19 cellular contexts compared by ENCODE assay signal in genomic region chr2:15797231-15797945, GRCh38.
DNase-seq lines count a peak whose midpoint lies in the region; ATAC-seq and TF ChIP-seq lines count a peak whose summit lies in the region.
"Had no signal": no experiment of that assay in that cellular context is flagged by ENCODE, and none has a peak within 500 bp of the region (broad histone marks: within the 10 kb centered on the region; RNA-seq: fewer than 3 reads in every experiment).

No MANE protein-coding gene starts in this region.

- H3K4me3 ChIP-seq in mammary epithelial cell (replicated peaks in 1 of 3; ENCODE audit: insufficient read depth in 1 of 3, low read depth in 2 of 3, low read length in 3 of 3): no peak overlapping the region
- H3K4me3 ChIP-seq: colonic mucosa, heart left ventricle, upper lobe of left lung had no signal

- DNase-seq in MCF 10A (ENCODE audit: unreplicated experiment) (peak; percentile 14), mammary epithelial cell (no peak), NCI-H82 (lab: John Stamatoyannopoulos, UW) (peak; percentile 74), iPS DF 4.7 (ENCODE audit: extremely low read depth, low spot score) (peak; percentile 30), type B pancreatic cell (ENCODE audit: extremely low spot score, unreplicated experiment) (no peak), NCI-H774 (lab: John Stamatoyannopoulos, UW) (no peak)
- DNase-seq: AML-193; amniotic stem cell; colonic mucosa; heart left ventricle; left ventricle myocardium superior; natural killer cell; retina; stimulated activated CD4-positive, alpha-beta T cell treated with anti-CD3 and anti-CD28 coated beads, Interleukin-2, amount 100 ng/mL, for 48 hours had no signal

- no peak overlapping the region for H3K9ac ChIP-seq in mammary epithelial cell (ENCODE audit: insufficient read depth, low read length)

- no peaks in the 10 kb centered on the region for H3K79me2 ChIP-seq in mammary epithelial cell (ENCODE audit: insufficient read depth, low read length)

- no peaks in the 10 kb centered on the region for H3K4me1 ChIP-seq in mammary epithelial cell (ENCODE audit: insufficient read depth, low read length)
- H3K4me1 ChIP-seq: colonic mucosa had no signal

- CTCF ChIA-PET in MCF 10A (lab: Yijun Ruan, JAX): no interaction called here
- CTCF ChIA-PET in mammary epithelial cell (lab: Charles Lee; ENCODE audit: low non-redundant PET): no interaction called here

- H3K27ac Mint-ChIP-seq in MCF 10A (ENCODE audit: low read depth, unreplicated experiment) (no peak overlapping the region), type B pancreatic cell (no peak overlapping the region)
- H3K27ac Mint-ChIP-seq: activated T-helper 1 cell treated with anti-CD3 and anti-CD28 coated beads, Interleukin-12 subunit alpha, Interleukin-12 subunit beta, Interleukin-2, Interleukin-4 antibody, amounts not matched to agents 30 ng/mL and 10 ng/mL and 1 ng/mL, durations not matched to agents 14 hours and 24 hours and 36 hours; natural killer cell; T-helper 2 cell treated with Interferon-gamma antibody and Interleukin-4, amounts not matched to agents 5 μg/mL and 100 μg/mL, for 36 hours had no signal

- H3K27me3 Mint-ChIP-seq in MCF 10A (ENCODE audit: insufficient read depth, unreplicated experiment) (peaks cover 58% of the 10 kb centered on the region), type B pancreatic cell (peaks cover 6% of the 10 kb centered on the region)

- no peak for ATAC-seq in HG02970 (IDR thresholded peaks at IDR 0.05; ENCODE audit: low FRiP score, unreplicated experiment)
- no peak for ATAC-seq in HG02798 (IDR thresholded peaks at IDR 0.05; ENCODE audit: poor library complexity, unreplicated experiment)
- ATAC-seq: heart left ventricle, left ventricle myocardium superior, natural killer cell had no signal

- WGBS in mammary epithelial cell (ENCODE audit: low coverage, missing lambda C conversion rate): 69% methylated on average over 10 of the region's 11 CpGs

- in situ Hi-C loops in mammary epithelial cell (cut with MboI; ENCODE audit: low sequenced_read_pairs in 2 of 2): no loop called here

- POLR2A ChIA-PET in MCF 10A (lab: Yijun Ruan, JAX): no interaction called here

- intact Hi-C loops in MCF 10A (cut with micrococcal nuclease): no loop called here
- intact Hi-C loops in mammary epithelial cell (cut with micrococcal nuclease): no loop called here

- H3K9me3 Mint-ChIP-seq in MCF 10A (ENCODE audit: unreplicated experiment): no peaks in the 10 kb centered on the region
- H3K9me3 Mint-ChIP-seq in type B pancreatic cell: no peaks in the 10 kb centered on the region
- H3K9me3 Mint-ChIP-seq: activated T-helper 1 cell treated with anti-CD3 and anti-CD28 coated beads, Interleukin-12 subunit alpha, Interleukin-12 subunit beta, Interleukin-2, Interleukin-4 antibody, amounts not matched to agents 30 ng/mL and 10 ng/mL and 1 ng/mL, durations not matched to agents 14 hours and 24 hours and 36 hours; natural killer cell; T-helper 2 cell treated with Interferon-gamma antibody and Interleukin-4, amounts not matched to agents 5 μg/mL and 100 μg/mL, for 36 hours had no signal

- H2AFZ ChIP-seq in mammary epithelial cell (ENCODE audit: low read depth, low read length): no peak overlapping the region

- H3K4me3 Mint-ChIP-seq in MCF 10A (ENCODE audit: unreplicated experiment): no peak overlapping the region
- H3K4me3 Mint-ChIP-seq in type B pancreatic cell: no peak overlapping the region
- H3K4me3 Mint-ChIP-seq: activated T-helper 1 cell treated with anti-CD3 and anti-CD28 coated beads, Interleukin-12 subunit alpha, Interleukin-12 subunit beta, Interleukin-2, Interleukin-4 antibody, amounts not matched to agents 30 ng/mL and 10 ng/mL and 1 ng/mL, durations not matched to agents 14 hours and 24 hours and 36 hours; natural killer cell; T-helper 2 cell treated with Interferon-gamma antibody and Interleukin-4, amounts not matched to agents 5 μg/mL and 100 μg/mL, for 36 hours had no signal

- TF ChIP-seq CTCF in MCF 10A (IDR thresholded peaks at IDR 0.05; ENCODE audit: unreplicated experiment): no peak
- TF ChIP-seq CTCF in mammary epithelial cell (conservative IDR thresholded peaks at IDR 0.05 in 1 of 2, IDR thresholded peaks at IDR 0.05 in 1 of 2; ENCODE audit: extremely low read depth in 1 of 2, insufficient read depth in 1 of 2, low read depth in 1 of 2, low read length in 2 of 2): no peak
- TF ChIP-seq CTCF in type B pancreatic cell (conservative IDR thresholded peaks at IDR 0.05): peak; percentile 51

- H3K27me3 ChIP-seq in mammary epithelial cell (ENCODE audit: insufficient read depth, low read length): no peaks in the 10 kb centered on the region
- H3K27me3 ChIP-seq: colonic mucosa, upper lobe of left lung had no signal

- dilution Hi-C loops in mammary epithelial cell (cut with HindIII; ENCODE audit: low sequenced_read_pairs): no loop called here

- H3K9me3 ChIP-seq in mammary epithelial cell (replicated peaks; ENCODE audit: insufficient read depth, low read length): peaks cover 9% of the 10 kb centered on the region
- H3K9me3 ChIP-seq: colonic mucosa, heart left ventricle, upper lobe of left lung had no signal

- H3K27ac ChIP-seq in mammary epithelial cell (ENCODE audit: insufficient read depth, low read depth, low read length): no peak overlapping the region
- H3K27ac ChIP-seq: colonic mucosa, heart left ventricle, upper lobe of left lung had no signal

- no peak overlapping the region for H3K4me2 ChIP-seq in mammary epithelial cell (ENCODE audit: insufficient read depth, low read depth, low read length)

- no peaks in the 10 kb centered on the region for H4K20me1 ChIP-seq in mammary epithelial cell (ENCODE audit: insufficient read depth, low read length)

- BruUV-seq in MCF 10A (replicated peaks; lab: Mats Ljungman, UMichigan) (no TSS peak), mammary epithelial cell (replicated peaks; lab: Mats Ljungman, UMichigan) (no TSS peak)

- H3K36me3 Mint-ChIP-seq in MCF 10A (ENCODE audit: insufficient read depth, unreplicated experiment) (no peaks in the 10 kb centered on the region), type B pancreatic cell (no peaks in the 10 kb centered on the region)
- H3K36me3 Mint-ChIP-seq: natural killer cell had no signal

- no peaks in the 10 kb centered on the region for H3K36me3 ChIP-seq in mammary epithelial cell (ENCODE audit: insufficient read depth, low read length)
- H3K36me3 ChIP-seq: colonic mucosa, heart left ventricle, upper lobe of left lung had no signal

- H3K4me1 Mint-ChIP-seq in MCF 10A (ENCODE audit: insufficient read depth, unreplicated experiment): no peaks in the 10 kb centered on the region
- H3K4me1 Mint-ChIP-seq in type B pancreatic cell (ENCODE audit: unreplicated experiment): peaks cover 33% of the 10 kb centered on the region
- H3K4me1 Mint-ChIP-seq: natural killer cell had no signal

Comparison
In these comparisons a context has a peak if more than half of its experiments do, and no peak if none do; other contexts are left out.
1. DNase-seq: peak in MCF 10A (single experiment), NCI-H82 (single experiment) and iPS DF 4.7 (single experiment); none in mammary epithelial cell (single experiment), type B pancreatic cell (single experiment) and NCI-H774 (single experiment).